ENCODE assay signal across 1 cellular context in the genomic region with DNA sequence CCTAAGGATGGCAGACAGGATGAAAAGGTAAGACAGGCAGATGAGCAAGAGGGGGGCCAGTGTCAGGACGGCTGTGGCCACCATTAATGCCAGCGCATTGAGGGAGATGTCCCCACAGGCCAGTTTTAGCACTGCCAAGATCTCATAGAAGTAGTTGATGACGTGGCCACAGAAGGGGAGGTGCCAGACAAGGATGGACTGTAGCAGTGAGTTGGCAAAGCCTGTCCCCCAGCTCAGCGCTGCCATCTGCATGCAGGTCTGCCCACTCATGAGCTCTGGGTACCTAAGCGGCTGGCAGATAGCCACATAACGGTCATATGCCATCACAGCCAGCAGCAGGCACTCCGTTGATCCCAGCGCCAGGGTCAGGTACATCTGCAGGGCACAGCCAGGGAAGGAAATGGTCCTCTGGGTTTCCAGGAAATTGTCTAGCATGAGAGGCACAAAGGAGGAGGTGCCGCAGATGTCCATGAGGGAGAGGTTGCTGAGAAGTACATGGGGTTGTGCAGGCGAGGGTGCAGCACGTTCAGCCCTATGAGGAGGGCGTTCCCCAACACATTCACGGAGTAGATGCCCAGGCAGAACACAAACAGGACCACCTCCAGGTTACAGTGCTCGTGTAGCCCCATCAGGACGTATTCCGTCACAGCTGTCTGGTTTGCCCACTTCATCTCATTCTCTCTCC.
TF ChIP-seq lines count a peak whose summit lies in the region.

No MANE protein-coding gene starts in this region.

TF ChIP-seq in WTC11, 78 proteins besides CTCF, POLR2A, EP300 and RAD21 (continued from another document):
- TF ChIP-seq, protein P1, sequence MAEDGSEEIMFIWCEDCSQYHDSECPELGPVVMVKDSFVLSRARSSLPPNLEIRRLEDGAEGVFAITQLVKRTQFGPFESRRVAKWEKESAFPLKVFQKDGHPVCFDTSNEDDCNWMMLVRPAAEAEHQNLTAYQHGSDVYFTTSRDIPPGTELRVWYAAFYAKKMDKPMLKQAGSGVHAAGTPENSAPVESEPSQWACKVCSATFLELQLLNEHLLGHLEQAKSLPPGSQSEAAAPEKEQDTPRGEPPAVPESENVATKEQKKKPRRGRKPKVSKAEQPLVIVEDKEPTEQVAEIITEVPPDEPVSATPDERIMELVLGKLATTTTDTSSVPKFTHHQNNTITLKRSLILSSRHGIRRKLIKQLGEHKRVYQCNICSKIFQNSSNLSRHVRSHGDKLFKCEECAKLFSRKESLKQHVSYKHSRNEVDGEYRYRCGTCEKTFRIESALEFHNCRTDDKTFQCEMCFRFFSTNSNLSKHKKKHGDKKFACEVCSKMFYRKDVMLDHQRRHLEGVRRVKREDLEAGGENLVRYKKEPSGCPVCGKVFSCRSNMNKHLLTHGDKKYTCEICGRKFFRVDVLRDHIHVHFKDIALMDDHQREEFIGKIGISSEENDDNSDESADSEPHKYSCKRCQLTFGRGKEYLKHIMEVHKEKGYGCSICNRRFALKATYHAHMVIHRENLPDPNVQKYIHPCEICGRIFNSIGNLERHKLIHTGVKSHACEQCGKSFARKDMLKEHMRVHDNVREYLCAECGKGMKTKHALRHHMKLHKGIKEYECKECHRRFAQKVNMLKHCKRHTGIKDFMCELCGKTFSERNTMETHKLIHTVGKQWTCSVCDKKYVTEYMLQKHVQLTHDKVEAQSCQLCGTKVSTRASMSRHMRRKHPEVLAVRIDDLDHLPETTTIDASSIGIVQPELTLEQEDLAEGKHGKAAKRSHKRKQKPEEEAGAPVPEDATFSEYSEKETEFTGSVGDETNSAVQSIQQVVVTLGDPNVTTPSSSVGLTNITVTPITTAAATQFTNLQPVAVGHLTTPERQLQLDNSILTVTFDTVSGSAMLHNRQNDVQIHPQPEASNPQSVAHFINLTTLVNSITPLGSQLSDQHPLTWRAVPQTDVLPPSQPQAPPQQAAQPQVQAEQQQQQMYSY (CRISPR knock-in tag; IDR thresholded peaks at IDR 0.05): no peak
- TF ChIP-seq PRRX2 (CRISPR knock-in tag; IDR thresholded peaks at IDR 0.05) (no peak), OVOL2 (CRISPR knock-in tag; IDR thresholded peaks at IDR 0.05; ENCODE audit: borderline replicate concordance) (no peak), NR2C2 (CRISPR knock-in tag; IDR thresholded peaks at IDR 0.05) (no peak), NFE2L1 (CRISPR knock-in tag; IDR thresholded peaks at IDR 0.05) (no peak), CREM (CRISPR knock-in tag; IDR thresholded peaks at IDR 0.05) (no peak), ZNF416 (CRISPR knock-in tag; IDR thresholded peaks at IDR 0.05) (no peak), ZBTB21 (CRISPR knock-in tag; IDR thresholded peaks at IDR 0.05; ENCODE audit: borderline replicate concordance) (no peak), NFATC4 (CRISPR knock-in tag; IDR thresholded peaks at IDR 0.05) (no peak), SP1 (CRISPR knock-in tag; conservative IDR thresholded peaks at IDR 0.05) (no peak)
- TF ChIP-seq, protein P2, sequence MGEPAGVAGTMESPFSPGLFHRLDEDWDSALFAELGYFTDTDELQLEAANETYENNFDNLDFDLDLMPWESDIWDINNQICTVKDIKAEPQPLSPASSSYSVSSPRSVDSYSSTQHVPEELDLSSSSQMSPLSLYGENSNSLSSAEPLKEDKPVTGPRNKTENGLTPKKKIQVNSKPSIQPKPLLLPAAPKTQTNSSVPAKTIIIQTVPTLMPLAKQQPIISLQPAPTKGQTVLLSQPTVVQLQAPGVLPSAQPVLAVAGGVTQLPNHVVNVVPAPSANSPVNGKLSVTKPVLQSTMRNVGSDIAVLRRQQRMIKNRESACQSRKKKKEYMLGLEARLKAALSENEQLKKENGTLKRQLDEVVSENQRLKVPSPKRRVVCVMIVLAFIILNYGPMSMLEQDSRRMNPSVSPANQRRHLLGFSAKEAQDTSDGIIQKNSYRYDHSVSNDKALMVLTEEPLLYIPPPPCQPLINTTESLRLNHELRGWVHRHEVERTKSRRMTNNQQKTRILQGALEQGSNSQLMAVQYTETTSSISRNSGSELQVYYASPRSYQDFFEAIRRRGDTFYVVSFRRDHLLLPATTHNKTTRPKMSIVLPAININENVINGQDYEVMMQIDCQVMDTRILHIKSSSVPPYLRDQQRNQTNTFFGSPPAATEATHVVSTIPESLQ (CRISPR knock-in tag; IDR thresholded peaks at IDR 0.05): no peak
- TF ChIP-seq, protein P3, sequence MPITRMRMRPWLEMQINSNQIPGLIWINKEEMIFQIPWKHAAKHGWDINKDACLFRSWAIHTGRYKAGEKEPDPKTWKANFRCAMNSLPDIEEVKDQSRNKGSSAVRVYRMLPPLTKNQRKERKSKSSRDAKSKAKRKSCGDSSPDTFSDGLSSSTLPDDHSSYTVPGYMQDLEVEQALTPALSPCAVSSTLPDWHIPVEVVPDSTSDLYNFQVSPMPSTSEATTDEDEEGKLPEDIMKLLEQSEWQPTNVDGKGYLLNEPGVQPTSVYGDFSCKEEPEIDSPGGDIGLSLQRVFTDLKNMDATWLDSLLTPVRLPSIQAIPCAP (CRISPR knock-in tag; IDR thresholded peaks at IDR 0.05): no peak
- TF ChIP-seq, protein P4, sequence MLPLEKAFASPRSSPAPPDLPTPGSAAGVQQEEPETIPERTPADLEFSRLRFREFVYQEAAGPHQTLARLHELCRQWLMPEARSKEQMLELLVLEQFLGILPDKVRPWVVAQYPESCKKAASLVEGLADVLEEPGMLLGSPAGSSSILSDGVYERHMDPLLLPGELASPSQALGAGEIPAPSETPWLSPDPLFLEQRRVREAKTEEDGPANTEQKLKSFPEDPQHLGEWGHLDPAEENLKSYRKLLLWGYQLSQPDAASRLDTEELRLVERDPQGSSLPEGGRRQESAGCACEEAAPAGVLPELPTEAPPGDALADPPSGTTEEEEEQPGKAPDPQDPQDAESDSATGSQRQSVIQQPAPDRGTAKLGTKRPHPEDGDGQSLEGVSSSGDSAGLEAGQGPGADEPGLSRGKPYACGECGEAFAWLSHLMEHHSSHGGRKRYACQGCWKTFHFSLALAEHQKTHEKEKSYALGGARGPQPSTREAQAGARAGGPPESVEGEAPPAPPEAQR (CRISPR knock-in tag; IDR thresholded peaks at IDR 0.05): no peak
- TF ChIP-seq, protein P5, sequence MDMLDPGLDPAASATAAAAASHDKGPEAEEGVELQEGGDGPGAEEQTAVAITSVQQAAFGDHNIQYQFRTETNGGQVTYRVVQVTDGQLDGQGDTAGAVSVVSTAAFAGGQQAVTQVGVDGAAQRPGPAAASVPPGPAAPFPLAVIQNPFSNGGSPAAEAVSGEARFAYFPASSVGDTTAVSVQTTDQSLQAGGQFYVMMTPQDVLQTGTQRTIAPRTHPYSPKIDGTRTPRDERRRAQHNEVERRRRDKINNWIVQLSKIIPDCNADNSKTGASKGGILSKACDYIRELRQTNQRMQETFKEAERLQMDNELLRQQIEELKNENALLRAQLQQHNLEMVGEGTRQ (CRISPR knock-in tag; IDR thresholded peaks at IDR 0.05): no peak
